14 cellular contexts compared by ENCODE assay signal in genomic region chr2:160920791-160921303, GRCh38.
DNase-seq lines count a peak whose midpoint lies in the region; ATAC-seq and TF ChIP-seq lines count a peak whose summit lies in the region.
"Had no signal": no experiment of that assay in that cellular context is flagged by ENCODE, and none has a peak within 500 bp of the region (broad histone marks: within the 10 kb centered on the region; RNA-seq: fewer than 3 reads in every experiment).

No MANE protein-coding gene starts in this region.

- H3K9me3 ChIP-seq in thoracic aorta (no peaks in the 10 kb centered on the region), A673 (ENCODE audit: low read depth, low read length, poor library complexity, severe bottlenecking) (no peaks in the 10 kb centered on the region)

- no peaks in the 10 kb centered on the region for H3K27me3 Mint-ChIP-seq in mesothelial cell of epicardium (ENCODE audit: low read depth)

- CTCF ChIA-PET in A673 (lab: Charles Lee) = no interaction called here

- no peak overlapping the region for H3K4me3 Mint-ChIP-seq in mesothelial cell of epicardium
- H3K4me3 Mint-ChIP-seq: naive thymus-derived CD4-positive, alpha-beta T cell; WTC11 had no signal

- no peaks in the 10 kb centered on the region for H3K27me3 ChIP-seq in thoracic aorta (replicated peaks; ENCODE audit: insufficient read depth)
- no peaks in the 10 kb centered on the region for H3K27me3 ChIP-seq in A673 (replicated peaks; ENCODE audit: insufficient read depth, low read depth, low read length, poor library complexity)
- H3K27me3 ChIP-seq in dorsolateral prefrontal cortex = peaks cover 0 to 11% (median 0%) of the 10 kb centered on the region in 45 donors

- no peak for ATAC-seq in thoracic aorta (ENCODE audit: insufficient number of reproducible peaks, low FRiP score, low read depth)
- ATAC-seq: activated naive CD4-positive, alpha-beta T cell treated with anti-CD3 and anti-CD28 coated beads, Interleukin-2, amount 50 U/mL, for 72 hours; naive thymus-derived CD4-positive, alpha-beta T cell; WTC11 had no signal

- H3K4me1 Mint-ChIP-seq in mesothelial cell of epicardium = peaks cover 27% of the 10 kb centered on the region
- H3K4me1 Mint-ChIP-seq: naive thymus-derived CD4-positive, alpha-beta T cell had no signal

- H3K36me3 ChIP-seq in thoracic aorta (no peaks in the 10 kb centered on the region), A673 (ENCODE audit: insufficient read depth, low read length, poor library complexity, severe bottlenecking) (no peaks in the 10 kb centered on the region)

- intact Hi-C loops in A673 (cut with micrococcal nuclease; ENCODE audit: unreplicated experiment) = no loop called here
- intact Hi-C loops in dorsolateral prefrontal cortex (cut with DNase I) = no loop called here

- TF ChIP-seq CTCF in mesothelial cell of epicardium (IDR thresholded peaks at IDR 0.05; ENCODE audit: unreplicated experiment) (no peak), thoracic aorta (IDR thresholded peaks at IDR 0.05) (no peak), A673 (conservative IDR thresholded peaks at IDR 0.05; ENCODE audit: low read depth, low read length) (no peak), dorsolateral prefrontal cortex (IDR thresholded peaks at IDR 0.05 in 54 of 56, conservative IDR thresholded peaks at IDR 0.05 in 2 of 56; ENCODE audit: low read depth in 1 of 56, partially characterized antibody in 56 of 56) (no peak)

- no TSS peak for BruUV-seq in A673 (replicated peaks; lab: Mats Ljungman, UMichigan)

- peaks cover under 1% of the 10 kb centered on the region for H3K9me3 Mint-ChIP-seq in mesothelial cell of epicardium
- H3K9me3 Mint-ChIP-seq: activated naive CD4-positive, alpha-beta T cell treated with anti-CD3 and anti-CD28 coated beads, Interleukin-2, amount 50 U/mL, for 72 hours had no signal

- peak overlapping the region; percentile 14 to 22 for H3K27ac ChIP-seq in thoracic aorta
- H3K27ac ChIP-seq in A673 (ENCODE audit: low read depth, low read length, poor library complexity, severe bottlenecking) = no peak overlapping the region
- no peak overlapping the region for H3K27ac ChIP-seq in dorsolateral prefrontal cortex

- DNase-seq in LHCN-M2 (ENCODE audit: low read depth) (peak; percentile 71), dermis blood vessel endothelial cell (peak; percentile 11), mesothelial cell of epicardium (ENCODE audit: low spot score in 2 of 2, unreplicated experiment in 2 of 2) (peak; percentile 25 to 48), thoracic aorta (ENCODE audit: low spot score) (no peak), NCI-H1105 (lab: John Stamatoyannopoulos, UW) (no peak), A673 (ENCODE audit: low spot score) (no peak), dorsolateral prefrontal cortex (no peak), iPS-NIHi11 (ENCODE audit: low spot score) (no peak)
- DNase-seq: GDM1; KBM-7; naive thymus-derived CD4-positive, alpha-beta T cell; NK-92 treated with Interleukin-12 subunit alpha and Interleukin-12 subunit beta, amount 100 ng/mL, for 24 hours had no signal

- peak overlapping the region; percentile 40 for H3K4me3 ChIP-seq in thoracic aorta
- no peak overlapping the region for H3K4me3 ChIP-seq in A673 (ENCODE audit: low read depth, low read length, poor library complexity, severe bottlenecking)
- H3K4me3 ChIP-seq in dorsolateral prefrontal cortex = no peak overlapping the region

- POLR2A ChIA-PET in A673 (lab: Charles Lee; ENCODE audit: low non-redundant PET) = no interaction called here

- peak overlapping the region; percentile 88 for H3K27ac Mint-ChIP-seq in mesothelial cell of epicardium
- H3K27ac Mint-ChIP-seq: activated naive CD4-positive, alpha-beta T cell treated with anti-CD3 and anti-CD28 coated beads, Interleukin-2, amount 50 U/mL, for 72 hours; naive thymus-derived CD4-positive, alpha-beta T cell; WTC11 had no signal

- H3K4me1 ChIP-seq in thoracic aorta (ENCODE audit: control insufficient read depth in 1 of 2, low read depth in 2 of 2) = peaks cover 0 to 16% of the 10 kb centered on the region in 2 donors
- H3K4me1 ChIP-seq in A673 (ENCODE audit: insufficient read depth, low read length, poor library complexity, severe bottlenecking) = no peaks in the 10 kb centered on the region

- no peaks in the 10 kb centered on the region for H3K36me3 Mint-ChIP-seq in mesothelial cell of epicardium
- H3K36me3 Mint-ChIP-seq: activated naive CD4-positive, alpha-beta T cell treated with anti-CD3 and anti-CD28 coated beads, Interleukin-2, amount 50 U/mL, for 72 hours; WTC11 had no signal

Comparison
In these comparisons a context has a peak if more than half of its experiments do, and no peak if none do; other contexts are left out.
1. DNase-seq: peak in LHCN-M2 (single experiment), dermis blood vessel endothelial cell (single experiment) and mesothelial cell of epicardium (2 of 2); none in thoracic aorta (single experiment), NCI-H1105 (single experiment), A673 (single experiment), dorsolateral prefrontal cortex (0 of 10) and iPS-NIHi11 (single experiment).
2. H3K27ac ChIP-seq: peak in thoracic aorta (2 of 2); none in A673 (single experiment) and dorsolateral prefrontal cortex (0 of 59).